ENCODE assay signal across 19 cellular contexts in the genomic region with DNA sequence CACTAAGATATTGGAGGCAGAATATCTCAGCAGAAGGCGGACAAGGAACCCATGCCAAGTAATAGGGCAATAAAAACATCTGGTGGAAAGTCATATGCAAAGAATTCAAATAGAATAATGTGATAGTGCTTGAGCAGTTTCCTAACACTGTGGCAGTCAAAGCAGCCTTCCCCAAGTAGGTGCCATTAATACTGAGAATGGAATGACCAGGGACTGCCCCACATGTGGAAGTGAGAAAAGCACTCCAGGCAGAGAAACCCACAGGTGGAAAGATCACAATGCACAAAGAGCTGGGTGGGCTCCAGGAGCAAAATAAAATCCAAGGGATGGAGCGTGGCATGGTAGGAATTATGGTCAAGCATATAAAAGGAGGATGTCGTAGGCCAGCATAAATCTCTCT.
"Had no signal": no experiment of that assay in that cellular context is flagged by ENCODE, and none has a peak within 500 bp of the region (broad histone marks: within the 10 kb centered on the region; RNA-seq: fewer than 3 reads in every experiment).

No MANE protein-coding gene starts in this region.

- H3K27me3 Mint-ChIP-seq: memory B cell, progenitor cell of endocrine pancreas had no signal

- H3K4me1 ChIP-seq: breast epithelium, right atrium auricular region had no signal

- H3K36me3 ChIP-seq: breast epithelium, heart right ventricle, right atrium auricular region, thoracic aorta had no signal

- H3K27me3 ChIP-seq: breast epithelium, heart right ventricle, right atrium auricular region had no signal

- H3K27ac Mint-ChIP-seq: memory B cell; progenitor cell of endocrine pancreas; T-helper 1 cell treated with Interleukin-12 subunit alpha and Interleukin-12 subunit beta and Interleukin-4 antibody, amounts not matched to agents 30 μg/mL and 1 μg/mL, for 36 hours had no signal

- ATAC-seq: activated CD4-positive, CD25-positive, alpha-beta regulatory T cell treated with anti-CD3 and anti-CD28 coated beads, Interleukin-2, amount 50 U/mL, for 24 hours; heart right ventricle had no signal

- H3K4me3 Mint-ChIP-seq: immature natural killer cell; memory B cell; T-helper 1 cell treated with Interleukin-12 subunit alpha and Interleukin-12 subunit beta and Interleukin-4 antibody, amounts not matched to agents 30 μg/mL and 1 μg/mL, for 36 hours had no signal

- DNase-seq: activated CD4-positive, alpha-beta T cell treated with anti-CD3 and anti-CD28 coated beads, Interleukin-2, amount 50 U/mL, for 1 hour; activated CD8-positive, alpha-beta memory T cell treated with anti-CD3 and anti-CD28 coated beads for 24 hours; activated CD8-positive, alpha-beta memory T cell treated with anti-CD3 and anti-CD28 coated beads, Interleukin-2, amount 50 U/mL, for 48 hours; activated effector memory CD4-positive, alpha-beta T cell treated with anti-CD3 and anti-CD28 coated beads, Interleukin-2, amount 50 U/mL, for 16 hours; activated naive CD4-positive, alpha-beta T cell treated with anti-CD3 and anti-CD28 coated beads, Interleukin-2, amount 50 U/mL, for 16 hours; activated T-cell treated with anti-CD3 and anti-CD28 coated beads, Interleukin-2, amount 50 U/mL, for 48 hours; aorta; heart right ventricle; immature natural killer cell; kidney glomerular epithelial cell; occipital lobe had no signal

- H3K9me3 ChIP-seq: breast epithelium, heart right ventricle, right atrium auricular region, thoracic aorta had no signal

- H3K27ac ChIP-seq: breast epithelium, coronary artery, heart right ventricle, right atrium auricular region, thoracic aorta had no signal

- H3K9me3 Mint-ChIP-seq: T-helper 1 cell treated with Interleukin-12 subunit alpha and Interleukin-12 subunit beta and Interleukin-4 antibody, amounts not matched to agents 30 μg/mL and 1 μg/mL, for 36 hours had no signal

- H3K4me3 ChIP-seq: breast epithelium, coronary artery, heart right ventricle, right atrium auricular region, thoracic aorta had no signal
